ENCODE assay signal across 22 cellular contexts in genomic region chr11:134625151-134625550, GRCh38.
"Had no signal": no experiment of that assay in that cellular context is flagged by ENCODE, and none has a peak within 500 bp of the region (broad histone marks: within the 10 kb centered on the region; RNA-seq: fewer than 3 reads in every experiment).

No MANE protein-coding gene starts in this region.

- H3K27ac ChIP-seq: colonic mucosa, epithelial cell of prostate, esophagus squamous epithelium, gastrocnemius medialis, hepatocyte, left lung, lower lobe of right lung had no signal

- H3K4me3 ChIP-seq: colonic mucosa, esophagus squamous epithelium, gastrocnemius medialis, hepatocyte, left lung, lower lobe of right lung had no signal

- DNase-seq: colonic mucosa; effector CD8-positive, alpha-beta T cell; effector memory CD8-positive, alpha-beta T cell; endodermal cell; erythroblast; esophagus squamous epithelium; foreskin fibroblast; foreskin melanocyte; gastrocnemius medialis; glutamatergic neuron; hypothalamus; immature natural killer cell; left cardiac atrium; left lung; left ventricle myocardium superior; lower lobe of right lung; mesenchymal stem cell; midbrain; naive thymus-derived CD4-positive, alpha-beta T cell had no signal

- ATAC-seq: effector memory CD8-positive, alpha-beta T cell; esophagus mucosa; gastrocnemius medialis; left cardiac atrium; left lung; left ventricle myocardium superior; lower lobe of right lung; naive thymus-derived CD4-positive, alpha-beta T cell had no signal
